In genomic region chr13:41456768-41457588, GRCh38 we compare ENCODE assay signal across 8 cellular contexts. TPM values are rescaled to one million over a fixed set of nuclear protein-coding genes. Genes with fewer than 3 reads are reported as not detected.
A peak's percentile ranks its signal among the peaks of the same experiment; 100 is the strongest.
DNase-seq lines count a peak whose midpoint lies in the region; ATAC-seq and TF ChIP-seq lines count a peak whose summit lies in the region.

Gene RGCC, plus strand, starts transcription at chr13:41457550. Its CDS starts 158 bp downstream, at chr13:41457708.

- H3K4me3 ChIP-seq in AG04449 (ENCODE audit: low read depth, low read length): peak within 1 kb of the TSS; percentile 48

- H3K4me3 Mint-ChIP-seq in progenitor cell of endocrine pancreas (ENCODE audit: low read depth): peak within 1 kb of the TSS; percentile 58
- peak within 1 kb of the TSS; percentile 85 for H3K4me3 Mint-ChIP-seq in type B pancreatic cell

- intact Hi-C loops in left cardiac atrium (cut with DNase I): loop anchor here in 1 of 2 donors (5.0 kb wide), 1 partner anchor 195 kb away; no protein-coding TSS in a partner anchor

- peaks cover 81% of the 10 kb centered on the region for H3K27me3 Mint-ChIP-seq in progenitor cell of endocrine pancreas
- H3K27me3 Mint-ChIP-seq in type B pancreatic cell: peaks cover 76% of the 10 kb centered on the region

- ATAC-seq in GM18858 (IDR thresholded peaks at IDR 0.05; ENCODE audit: unreplicated experiment) (peak; percentile 38), HG03159 (IDR thresholded peaks at IDR 0.05; ENCODE audit: unreplicated experiment) (peak; percentile 59), left cardiac atrium (peak; percentile 87 to 93)

- H3K4me1 Mint-ChIP-seq in progenitor cell of endocrine pancreas (ENCODE audit: low read depth) (no peaks in the 10 kb centered on the region), type B pancreatic cell (ENCODE audit: unreplicated experiment) (no peaks in the 10 kb centered on the region)

- TF ChIP-seq CTCF in AG04449 (IDR thresholded peaks at IDR 0.05; ENCODE audit: insufficient read depth, low read length, missing control alignments) (no peak), progenitor cell of endocrine pancreas (IDR thresholded peaks at IDR 0.05; ENCODE audit: unreplicated experiment) (no peak), type B pancreatic cell (conservative IDR thresholded peaks at IDR 0.05) (no peak)

- no peaks in the 10 kb centered on the region for H3K36me3 Mint-ChIP-seq in progenitor cell of endocrine pancreas (ENCODE audit: insufficient read depth)
- no peaks in the 10 kb centered on the region for H3K36me3 Mint-ChIP-seq in type B pancreatic cell

- DNase-seq in AG04449 (ENCODE audit: low read depth, low spot score) (no peak), SW 1271 (lab: John Stamatoyannopoulos, UW) (peak; percentile 7 to 45), left cardiac atrium (peak; percentile 83), progenitor cell of endocrine pancreas (ENCODE audit: low spot score, unreplicated experiment) (peak; percentile 48), type B pancreatic cell (ENCODE audit: extremely low spot score, unreplicated experiment) (peak; percentile 81)
- DNase-seq in activated naive CD8-positive, alpha-beta T cell treated with anti-CD3 and anti-CD28 coated beads, Interleukin-2, amount 50 U/mL, for 16 hours (ENCODE audit: low read depth, low spot score): peak; percentile 94

- POLR2A ChIA-PET in AG04449 (lab: Yijun Ruan, JAX): no interaction called here

- H3K27ac Mint-ChIP-seq in progenitor cell of endocrine pancreas (peak within 1 kb of the TSS; percentile 17), type B pancreatic cell (peak within 1 kb of the TSS; percentile 74)

- H3K9me3 Mint-ChIP-seq in progenitor cell of endocrine pancreas (ENCODE audit: low read depth): no peaks in the 10 kb centered on the region
- peaks cover 3% of the 10 kb centered on the region for H3K9me3 Mint-ChIP-seq in type B pancreatic cell

- CTCF ChIA-PET in AG04449 (lab: Yijun Ruan, JAX): interaction anchor here (1.2 kb wide), 1 partner anchor 151 kb away, joined by 3 read pairs; no protein-coding TSS in a partner anchor

RNA-seq across cellular contexts. Expression of gene RGCC, which starts in this region (rescaled TPM):
- 10 to 100 TPM; 40.8 to 43.2 TPM for total RNA-seq in left cardiac atrium
- not detected in 2 replicates for total RNA-seq in progenitor cell of endocrine pancreas
- total RNA-seq in type B pancreatic cell (ENCODE audit: low replicate concordance): 2.7 TPM in 2 replicates

Comparison
In these comparisons a context has a peak if more than half of its experiments do, and no peak if none do; other contexts are left out.
1. RNA of gene RGCC (total RNA-seq): 40.8 to 43.2 TPM in left cardiac atrium; 2.7 TPM in type B pancreatic cell and not detected in progenitor cell of endocrine pancreas; every median in the first group is over 10 times any median in the second.
2. Peak in DNase-seq in progenitor cell of endocrine pancreas; RNA of the gene not detected or under 1 TPM.
3. ATAC-seq: peak in every context shown above with its lines; median percentile 90 in left cardiac atrium; 59 in HG03159; 38 in GM18858.